In the genomic region with DNA sequence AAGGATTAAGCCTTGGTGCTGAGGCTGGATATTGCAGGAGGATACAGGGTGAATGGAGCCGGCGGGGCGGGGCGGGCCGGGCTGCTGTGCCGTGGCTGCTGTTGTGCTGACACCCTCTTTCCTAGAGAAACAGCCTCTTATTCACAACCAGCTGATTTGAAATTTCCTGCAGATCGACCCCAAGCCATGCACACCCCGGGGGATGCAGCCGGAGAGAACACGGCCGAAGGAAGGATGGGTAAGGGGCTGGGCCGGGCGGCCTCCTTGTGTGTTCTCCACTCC, we compare ENCODE assay signal across 26 cellular contexts. TPM values are rescaled to one million over a fixed set of nuclear protein-coding genes. Genes with fewer than 3 reads are reported as not detected.
A peak's percentile ranks its signal among the peaks of the same experiment; 100 is the strongest.
DNase-seq lines count a peak whose midpoint lies in the region; ATAC-seq and TF ChIP-seq lines count a peak whose summit lies in the region.
"Had no signal": no experiment of that assay in that cellular context is flagged by ENCODE, and none has a peak within 500 bp of the region (broad histone marks: within the 10 kb centered on the region; RNA-seq: fewer than 3 reads in every experiment).

No MANE protein-coding gene starts in this region.

- CTCF ChIA-PET in WTC11 (lab: Charles Lee), result no interaction called here

- H3K27ac ChIP-seq in H9 (ENCODE audit: insufficient read length, low read depth, low read length), result no peak overlapping the region
- peak overlapping the region; percentile 99 for H3K27ac ChIP-seq in hepatocyte
- peak overlapping the region; percentile 93 to 98 (median 94) for H3K27ac ChIP-seq in gastrocnemius medialis
- H3K27ac ChIP-seq: BLaER1, KMS-11, SJCRH30, tibial artery had no signal

- peaks cover 10% of the 10 kb centered on the region for H3K79me1 ChIP-seq in H9 (ENCODE audit: insufficient read depth, low read depth, low read length, poor library complexity, severe bottlenecking)

- POLR2A ChIA-PET in WTC11 (lab: Charles Lee), result no interaction called here

- H3K4me3 Mint-ChIP-seq in H9 (peak overlapping the region in 1 of 2 experiments; percentile 52; a peak in 2 of 5 replicates), WTC11 (no peak overlapping the region)
- H3K4me3 Mint-ChIP-seq: activated CD4-positive, alpha-beta memory T cell treated with anti-CD3 and anti-CD28 coated beads for 36 hours; neural crest cell had no signal

- no peak overlapping the region for H2AK5ac ChIP-seq in H9 (ENCODE audit: insufficient read length, low read length)

- H2AFZ ChIP-seq in H9 (ENCODE audit: low read length) (no peak overlapping the region), hepatocyte (no peak overlapping the region)

- no peak overlapping the region for H2BK15ac ChIP-seq in H9 (ENCODE audit: low read depth, low read length)

- intact Hi-C loops in gastrocnemius medialis (cut with DNase I; ENCODE audit: low total_unique reads), result loop anchor here (2.0 to 10.0 kb wide), 2 partner anchors 20 to 646 kb away; a partner anchor contains a TSS

- H2BK120ac ChIP-seq in H9 (ENCODE audit: low read depth, low read length, poor library complexity, severe bottlenecking), result no peak overlapping the region

- peaks cover under 1% of the 10 kb centered on the region for H3K23me2 ChIP-seq in H9 (ENCODE audit: insufficient read length, low read depth, low read length, poor library complexity, severe bottlenecking)

- no peaks in the 10 kb centered on the region for H3K27me3 ChIP-seq in H9 (ENCODE audit: insufficient read depth, low read length)
- H3K27me3 ChIP-seq in hepatocyte, result no peaks in the 10 kb centered on the region
- no peaks in the 10 kb centered on the region for H3K27me3 ChIP-seq in gastrocnemius medialis
- H3K27me3 ChIP-seq: BLaER1, Peyer's patch, sigmoid colon, SJCRH30, tibial artery had no signal

- no peaks in the 10 kb centered on the region for H3K27me3 Mint-ChIP-seq in H9 (ENCODE audit: low read depth)
- H3K27me3 Mint-ChIP-seq in WTC11 (ENCODE audit: low read depth), result no peaks in the 10 kb centered on the region
- H3K27me3 Mint-ChIP-seq: activated CD4-positive, alpha-beta memory T cell treated with anti-CD3 and anti-CD28 coated beads for 36 hours; activated T-helper 17 cell treated with anti-CD3 and anti-CD28 coated beads, Interleukin-2, amount 50 U/mL, for 72 hours had no signal

- H3K9ac ChIP-seq in H9 (ENCODE audit: extremely low read depth, insufficient read length, low read length), result no peak overlapping the region
- H3K9ac ChIP-seq: BLaER1, KMS-11 had no signal

- in situ Hi-C loops in gastrocnemius medialis (cut with MboI; ENCODE audit: low sequenced_read_pairs in 4 of 4), result no loop called here
- in situ Hi-C loops in ACHN (cut with HindIII; ENCODE audit: low pct_ligation_motif_present, low pct_unique_long_range_greater_than_20kb, low sequenced_read_pairs), result no loop called here

- no peaks in the 10 kb centered on the region for H3K36me3 ChIP-seq in hepatocyte (replicated peaks; ENCODE audit: insufficient read depth, low read depth)
- peaks cover 0 to 40% of the 10 kb centered on the region in 2 donors for H3K36me3 ChIP-seq in gastrocnemius medialis

- no CpG with 5 or more reads among the region's 13 CpGs for WGBS in H9 (ENCODE audit: extremely low coverage, insufficient read length, low lambda C conversion rate)
- WGBS in hepatocyte (ENCODE audit: low lambda C conversion rate, missing lambda C conversion rate), result 89% methylated on average over 13 of the region's 13 CpGs

- H3K14ac ChIP-seq in H9 (ENCODE audit: insufficient read depth, low read length), result no peak overlapping the region

- DNase-seq in H9, result no peak
- DNase-seq in WTC11 (ENCODE audit: low spot score), result no peak
- no peak for DNase-seq in hepatocyte (ENCODE audit: low spot score)
- DNase-seq in gastrocnemius medialis, result no peak
- DNase-seq in NCI-H526 (lab: John Stamatoyannopoulos, UW), result no peak
- no peak for DNase-seq in OCI-M2 (lab: John Stamatoyannopoulos, UW; ENCODE audit: unreplicated experiment)
- DNase-seq in ACHN, result no peak
- DNase-seq: activated CD4-positive, alpha-beta memory T cell treated with anti-CD3 and anti-CD28 coated beads for 36 hours; activated CD8-positive, alpha-beta memory T cell treated with anti-CD3 and anti-CD28 coated beads, Interleukin-2, amount 50 U/mL, for 4 hours; activated naive CD4-positive, alpha-beta T cell treated with anti-CD3 and anti-CD28 coated beads, Interleukin-2, amount 50 U/mL, for 16 hours; DMS79 treated with DMSO at 0.1 percent for 48 hours; GF-D8; NCI-H1417 treated with DMSO at 0.1 percent for 48 hours; NCI-H2081; NCI-H2227 treated with DMSO at 0.1 percent for 48 hours; Peyer's patch; sigmoid colon; SJCRH30; stimulated activated CD4-positive, alpha-beta T cell treated with anti-CD3 and anti-CD28 coated beads, Interleukin-15, amount 100 ng/mL, for 24 hours; stimulated activated naive CD4-positive, alpha-beta T cell; tibial artery had no signal

- H4K5ac ChIP-seq in H9 (ENCODE audit: insufficient read length, low read depth, low read length), result no peak overlapping the region

- H3K4me1 ChIP-seq in H9 (ENCODE audit: insufficient read depth, low read length) (no peaks in the 10 kb centered on the region; the same call in 1 of the 2 replicates), hepatocyte (ENCODE audit: insufficient read depth) (peaks cover 43% of the 10 kb centered on the region), gastrocnemius medialis (peaks cover 56 to 67% of the 10 kb centered on the region in 2 donors)

- H2BK5ac ChIP-seq in H9 (ENCODE audit: insufficient read length, low read length), result no peak overlapping the region

- no peak overlapping the region for H2BK20ac ChIP-seq in H9 (ENCODE audit: low read depth, low read length, poor library complexity, severe bottlenecking)

- H3K4me3 ChIP-seq in hepatocyte, result no peak overlapping the region
- no peak overlapping the region for H3K4me3 ChIP-seq in gastrocnemius medialis
- H3K4me3 ChIP-seq: BLaER1, Peyer's patch, sigmoid colon, SJCRH30, tibial artery had no signal

- ATAC-seq in WTC11, result no peak
- ATAC-seq in gastrocnemius medialis, result no peak
- ATAC-seq: activated CD4-positive, CD25-positive, alpha-beta regulatory T cell treated with anti-CD3 and anti-CD28 coated beads, Interleukin-2, amount 50 U/mL, for 24 hours; activated T-helper 17 cell treated with anti-CD3 and anti-CD28 coated beads, Interleukin-2, amount 50 U/mL, for 72 hours had no signal

- peaks cover 30 to 45% of the 10 kb centered on the region in 2 experiments for H3K4me1 Mint-ChIP-seq in H9
- peaks cover 45% of the 10 kb centered on the region for H3K4me1 Mint-ChIP-seq in WTC11

- H4K20me1 ChIP-seq in H9 (ENCODE audit: control insufficient read depth, insufficient read depth, insufficient read length) (peaks cover 2% of the 10 kb centered on the region), hepatocyte (ENCODE audit: insufficient read depth, poor library complexity, severe bottlenecking) (peaks cover 50% of the 10 kb centered on the region)

- no peak for TF ChIP-seq POLR2A in gastrocnemius medialis (IDR thresholded peaks at IDR 0.05)

- H3K18ac ChIP-seq in H9 (ENCODE audit: insufficient read length, low read depth, low read length), result no peak overlapping the region

- H3K9me3 Mint-ChIP-seq in H9, result peaks cover 0 to 2% of the 10 kb centered on the region in 2 experiments; a peak in 1 of 5 replicates
- H3K9me3 Mint-ChIP-seq in WTC11, result no peaks in the 10 kb centered on the region
- H3K9me3 Mint-ChIP-seq: activated CD4-positive, alpha-beta memory T cell treated with anti-CD3 and anti-CD28 coated beads for 36 hours; activated T-helper 17 cell treated with anti-CD3 and anti-CD28 coated beads, Interleukin-2, amount 50 U/mL, for 72 hours; neural crest cell had no signal

- H3K4ac ChIP-seq in H9 (ENCODE audit: low read depth, low read length), result no peak overlapping the region

- no peak overlapping the region for H3T11ph ChIP-seq in H9 (ENCODE audit: low read length)

- H3K36me3 Mint-ChIP-seq in H9 (ENCODE audit: insufficient read depth in 1 of 3, low read depth in 3 of 3) (peaks cover 25 to 77% (median 59%) of the 10 kb centered on the region in 3 experiments), WTC11 (peaks cover 47% of the 10 kb centered on the region)

- H3K9me3 ChIP-seq in H9 (ENCODE audit: control insufficient read depth, low read depth, low read length) (no peaks in the 10 kb centered on the region), hepatocyte (ENCODE audit: low read depth) (no peaks in the 10 kb centered on the region), gastrocnemius medialis (no peaks in the 10 kb centered on the region)
- H3K9me3 ChIP-seq: BLaER1, Peyer's patch, sigmoid colon, SJCRH30, tibial artery had no signal

- no peak overlapping the region for H4K8ac ChIP-seq in H9 (replicated peaks; ENCODE audit: insufficient read length, low read depth, low read length)

- no peak overlapping the region for H3K23ac ChIP-seq in H9 (ENCODE audit: insufficient read length, low read depth, low read length)

- no peak overlapping the region for H2BK12ac ChIP-seq in H9 (ENCODE audit: insufficient read length, low read depth, low read length)

- H4K91ac ChIP-seq in H9 (ENCODE audit: insufficient read length, low read depth, low read length), result no peak overlapping the region

- peaks cover 38% of the 10 kb centered on the region; the same call in 1 of the 2 replicates for H3K79me2 ChIP-seq in H9 (ENCODE audit: insufficient read depth, low read length)
- H3K79me2 ChIP-seq in hepatocyte, result peaks cover 90% of the 10 kb centered on the region

- H3K4me2 ChIP-seq in H9 (ENCODE audit: insufficient read depth, insufficient read length, low read length) (no peak overlapping the region), hepatocyte (peak overlapping the region; percentile 75)
- H3K4me2 ChIP-seq: BLaER1, KMS-11 had no signal

- TF ChIP-seq CTCF in H9 (conservative IDR thresholded peaks at IDR 0.05) (no peak), WTC11 (IDR thresholded peaks at IDR 0.05) (no peak), hepatocyte (IDR thresholded peaks at IDR 0.05; ENCODE audit: poor library complexity) (no peak), gastrocnemius medialis (IDR thresholded peaks at IDR 0.05 in 4 of 5, conservative IDR thresholded peaks at IDR 0.05 in 1 of 5) (no peak)

- no peak overlapping the region for H3K56ac ChIP-seq in H9 (ENCODE audit: insufficient read length, low read depth, low read length)

- H3K27ac Mint-ChIP-seq in H9 (peak overlapping the region; percentile 18 to 94 (median 34); a peak in 4 of 7 replicates), WTC11 (0 out of 2 replicates have a peak overlapping the region, but pooled peaks have one; percentile 75)
- H3K27ac Mint-ChIP-seq: activated CD4-positive, alpha-beta memory T cell treated with anti-CD3 and anti-CD28 coated beads for 36 hours; activated T-helper 17 cell treated with anti-CD3 and anti-CD28 coated beads, Interleukin-2, amount 50 U/mL, for 72 hours had no signal

- H3K9me2 ChIP-seq in hepatocyte (replicated peaks; ENCODE audit: insufficient read depth), result no peaks in the 10 kb centered on the region

RNA-seq across cellular contexts. Expression of a gene that starts 11.0 kb away (rescaled TPM):
- 255 and 265 TPM in 2 replicates for total RNA-seq in H9 (2021)
- total RNA-seq in WTC11 (2021), result 338 to 360 TPM (median 339 TPM) in 3 replicates
- 42.4 and 46.8 TPM in 2 replicates for total RNA-seq in hepatocyte
- polyA plus RNA-seq in hepatocyte, result 35.8 and 37.9 TPM in 2 replicates
- total RNA-seq in gastrocnemius medialis, result 10 to 100 TPM; 53.7 to 74.1 (median 63.4) TPM

RNA-seq across cellular contexts. Expression of a gene that starts 17.1 kb away (rescaled TPM):
- 26.6 and 27.4 TPM in 2 replicates for total RNA-seq in H9 (2021)
- total RNA-seq in WTC11 (2021), result 27.7 to 33.6 TPM (median 28.9 TPM) in 3 replicates
- total RNA-seq in hepatocyte, result 121 and 122 TPM in 2 replicates
- 148 and 170 TPM in 2 replicates for polyA plus RNA-seq in hepatocyte
- 100 to 1,000 TPM; 269 to 421 (median 373) TPM for total RNA-seq in gastrocnemius medialis

RNA-seq across cellular contexts. Expression of a gene that starts 19.8 kb away (rescaled TPM):
- 1,628 and 1,677 TPM in 2 replicates for total RNA-seq in H9 (2021)
- total RNA-seq in WTC11 (2021), result 1,932 to 2,169 TPM (median 2,158 TPM) in 3 replicates
- 1,556 and 1,885 TPM in 2 replicates for total RNA-seq in hepatocyte
- polyA plus RNA-seq in hepatocyte, result 938 and 950 TPM in 2 replicates
- 1,000 to 10,000 TPM; 2,323 to 3,835 (median 2,607) TPM for total RNA-seq in gastrocnemius medialis

RNA-seq across cellular contexts. Expression of a gene that starts 31.5 kb away (rescaled TPM):
- 0.68 and 2.0 TPM in 2 replicates for total RNA-seq in H9 (2021)
- total RNA-seq in WTC11 (2021), result 1.0 to 1.4 TPM (median 1.1 TPM) in 3 replicates
- total RNA-seq in hepatocyte, result 0.24 and 1.2 TPM in 2 replicates
- 0.36 and 0.40 TPM in 2 replicates for polyA plus RNA-seq in hepatocyte
- under 1 TPM in 1 of 4 donors, not detected in 3; 0.04 TPM for total RNA-seq in gastrocnemius medialis

RNA-seq across cellular contexts. Expression of a gene that starts 34.7 kb away (rescaled TPM):
- total RNA-seq in H9 (2021) (83.7 and 83.9 TPM in 2 replicates), WTC11 (2021) (136 to 149 TPM (median 139 TPM) in 3 replicates), hepatocyte (81.6 and 130 TPM in 2 replicates), gastrocnemius medialis (100 to 1,000 TPM; 259 to 497 (median 377) TPM)
- 270 and 276 TPM in 2 replicates for polyA plus RNA-seq in hepatocyte
